Comparison of ENCODE assay signal across 23 cellular contexts in genomic region chr17:64087252-64088005, GRCh38. TPM values are rescaled to one million over a fixed set of nuclear protein-coding genes. Genes with fewer than 3 reads are reported as not detected.
DNase-seq lines count a peak whose midpoint lies in the region; TF ChIP-seq lines count a peak whose summit lies in the region.
"Had no signal": no experiment of that assay in that cellular context is flagged by ENCODE, and none has a peak within 500 bp of the region (broad histone marks: within the 10 kb centered on the region; RNA-seq: fewer than 3 reads in every experiment).

No MANE protein-coding gene starts in this region.

- TF ChIP-seq EP300 in suprapubic skin (IDR thresholded peaks at IDR 0.05), result no peak

- TF ChIP-seq CTCF in VCaP (conservative IDR thresholded peaks at IDR 0.05) (no peak), esophagus squamous epithelium (IDR thresholded peaks at IDR 0.05) (no peak), suprapubic skin (IDR thresholded peaks at IDR 0.05) (no peak)

- H3K4me3 Mint-ChIP-seq in activated CD4-positive, alpha-beta T cell treated with anti-CD3 and anti-CD28 coated beads, Interleukin-2, amount 10 ng/mL, durations not matched to agents 24 days and 14 days, result peak overlapping the region; percentile 47
- peak overlapping the region in 3 of 7 donors; percentile 36 to 71 (median 51) for H3K4me3 Mint-ChIP-seq in CD8-positive, alpha-beta memory T cell
- H3K4me3 Mint-ChIP-seq: mesothelial cell of epicardium, nephron had no signal

- intact Hi-C loops in activated CD4-positive, alpha-beta T cell treated with anti-CD3 and anti-CD28 coated beads, Interleukin-2, amount 10 ng/mL, durations not matched to agents 24 days and 14 days (cut with micrococcal nuclease), result no loop called here
- intact Hi-C loops in esophagus squamous epithelium (cut with DNase I), result no loop called here

- H3K27ac Mint-ChIP-seq in activated CD4-positive, alpha-beta T cell treated with anti-CD3 and anti-CD28 coated beads, Interleukin-2, amount 10 ng/mL, durations not matched to agents 24 days and 14 days, result peak overlapping the region; percentile 83
- H3K27ac Mint-ChIP-seq in CD8-positive, alpha-beta memory T cell, result peak overlapping the region; percentile 2 to 87 (median 68)
- H3K27ac Mint-ChIP-seq: mesothelial cell of epicardium, nephron had no signal

- H3K36me3 Mint-ChIP-seq in activated CD4-positive, alpha-beta T cell treated with anti-CD3 and anti-CD28 coated beads, Interleukin-2, amount 10 ng/mL, durations not matched to agents 24 days and 14 days (ENCODE audit: low read depth), result peaks cover 33% of the 10 kb centered on the region
- H3K36me3 Mint-ChIP-seq in CD8-positive, alpha-beta memory T cell, result peaks cover 4 to 22% (median 11%) of the 10 kb centered on the region in 3 donors
- H3K36me3 Mint-ChIP-seq: mesothelial cell of epicardium had no signal

- TF ChIP-seq POLR2A in esophagus squamous epithelium (IDR thresholded peaks at IDR 0.05), result no peak
- no peak for TF ChIP-seq POLR2A in suprapubic skin (IDR thresholded peaks at IDR 0.05)

- H3K9me3 Mint-ChIP-seq in activated CD4-positive, alpha-beta T cell treated with anti-CD3 and anti-CD28 coated beads, Interleukin-2, amount 10 ng/mL, durations not matched to agents 24 days and 14 days, result peaks cover 6% of the 10 kb centered on the region
- H3K9me3 Mint-ChIP-seq in CD8-positive, alpha-beta memory T cell, result no peaks in the 10 kb centered on the region
- H3K9me3 Mint-ChIP-seq: mesothelial cell of epicardium, nephron had no signal

- no peaks in the 10 kb centered on the region for H3K27me3 ChIP-seq in CD8-positive, alpha-beta memory T cell (ENCODE audit: insufficient read depth, low read length, poor library complexity, severe bottlenecking)
- H3K27me3 ChIP-seq in esophagus squamous epithelium, result no peaks in the 10 kb centered on the region
- no peaks in the 10 kb centered on the region for H3K27me3 ChIP-seq in suprapubic skin
- H3K27me3 ChIP-seq: BE2C, cardiac muscle cell, heart left ventricle had no signal

- peaks cover 75% of the 10 kb centered on the region for H3K4me1 ChIP-seq in CD8-positive, alpha-beta memory T cell (ENCODE audit: insufficient read depth, low read length)
- H3K4me1 ChIP-seq in esophagus squamous epithelium, result peaks cover 14 to 55% (median 22%) of the 10 kb centered on the region in 3 donors
- H3K4me1 ChIP-seq in suprapubic skin, result peaks cover 31% of the 10 kb centered on the region

- no peak overlapping the region for H3K4me3 ChIP-seq in CD8-positive, alpha-beta memory T cell (ENCODE audit: low read length)
- H3K4me3 ChIP-seq in esophagus squamous epithelium (no peak overlapping the region), suprapubic skin (no peak overlapping the region)
- H3K4me3 ChIP-seq: cardiac muscle cell, heart left ventricle had no signal

- no peaks in the 10 kb centered on the region for H3K9me3 ChIP-seq in CD8-positive, alpha-beta memory T cell (ENCODE audit: low read length)
- H3K9me3 ChIP-seq in esophagus squamous epithelium (no peaks in the 10 kb centered on the region), suprapubic skin (no peaks in the 10 kb centered on the region)
- H3K9me3 ChIP-seq: BE2C, heart left ventricle had no signal

- 81 to 84% methylated on average over 4 of the region's 4 CpGs for WGBS in esophagus squamous epithelium, 2 donors
- WGBS in suprapubic skin, result 99% methylated on average over 4 of the region's 4 CpGs

- peaks cover 48% of the 10 kb centered on the region for H3K4me1 Mint-ChIP-seq in activated CD4-positive, alpha-beta T cell treated with anti-CD3 and anti-CD28 coated beads, Interleukin-2, amount 10 ng/mL, durations not matched to agents 24 days and 14 days
- H3K4me1 Mint-ChIP-seq in CD8-positive, alpha-beta memory T cell, result peaks cover 48 to 53% (median 52%) of the 10 kb centered on the region in 3 donors

- CTCF ChIA-PET in CD8-positive, alpha-beta memory T cell (lab: Charles Lee), result interaction anchor here (1.4 kb wide), 1 partner anchor 63 kb away, joined by 4 read pairs; no protein-coding TSS in a partner anchor

- peak; percentile 64 for DNase-seq in activated CD4-positive, alpha-beta T cell treated with anti-CD3 and anti-CD28 coated beads, Interleukin-2, amount 10 ng/mL, durations not matched to agents 24 days and 14 days
- DNase-seq in activated CD4-positive, alpha-beta T cell treated with anti-CD3 and anti-CD28 coated beads, Interleukin-2, amount 50 U/mL, for 1 hour, result no peak
- no peak for DNase-seq in CD8-positive, alpha-beta memory T cell
- DNase-seq in esophagus squamous epithelium (lab: John Stamatoyannopoulos, UW), result no peak
- no peak for DNase-seq in suprapubic skin (ENCODE audit: low spot score in 2 of 2)
- no peak for DNase-seq in SKM-1 (lab: John Stamatoyannopoulos, UW; ENCODE audit: unreplicated experiment)
- no peak for DNase-seq in DMS 273 (lab: John Stamatoyannopoulos, UW; ENCODE audit: unreplicated experiment)
- DNase-seq: activated CD4-positive, CD25-positive, alpha-beta regulatory T cell treated with anti-CD3 and anti-CD28 coated beads, Interleukin-2, amount 50 U/mL, for 72 hours; activated CD8-positive, alpha-beta memory T cell treated with anti-CD3 and anti-CD28 coated beads, Interleukin-2, amount 50 U/mL, for 4 hours; activated gamma-delta T cell; BE2C; cortex of kidney; heart left ventricle; IMR-90; NCI-H1436; NCI-H524 treated with DMSO at 0.1 percent for 48 hours; right cardiac atrium had no signal

- H3K36me3 ChIP-seq in CD8-positive, alpha-beta memory T cell (ENCODE audit: insufficient read depth, low read length), result no peaks in the 10 kb centered on the region
- peaks cover 0 to 8% (median 0%) of the 10 kb centered on the region in 3 donors for H3K36me3 ChIP-seq in esophagus squamous epithelium
- no peaks in the 10 kb centered on the region for H3K36me3 ChIP-seq in suprapubic skin
- H3K36me3 ChIP-seq: BE2C, cardiac muscle cell had no signal

- no peaks in the 10 kb centered on the region for H3K27me3 Mint-ChIP-seq in activated CD4-positive, alpha-beta T cell treated with anti-CD3 and anti-CD28 coated beads, Interleukin-2, amount 10 ng/mL, durations not matched to agents 24 days and 14 days
- H3K27me3 Mint-ChIP-seq in CD8-positive, alpha-beta memory T cell, result no peaks in the 10 kb centered on the region

- H3K27ac ChIP-seq in CD8-positive, alpha-beta memory T cell (ENCODE audit: low read depth, low read length), result no peak overlapping the region
- H3K27ac ChIP-seq in VCaP, result peak overlapping the region; percentile 13; the same call in 1 of the 2 replicates
- H3K27ac ChIP-seq in esophagus squamous epithelium, result peak overlapping the region; percentile 26 to 53 (median 46)
- no peak overlapping the region for H3K27ac ChIP-seq in suprapubic skin
- H3K27ac ChIP-seq: cardiac muscle cell, heart left ventricle, parathyroid adenoma, RWPE1 had no signal

- POLR2A ChIA-PET in CD8-positive, alpha-beta memory T cell (lab: Charles Lee), result interaction anchor here (1.1 to 1.4 kb wide), 2 partner anchors 37 to 58 kb away, joined by 3 to 4 read pairs; no protein-coding TSS in a partner anchor

RNA-seq across cellular contexts. Expression of gene ERN1, which starts 42.5 kb away (rescaled TPM):
- total RNA-seq in activated CD4-positive, alpha-beta T cell treated with anti-CD3 and anti-CD28 coated beads, Interleukin-2, amount 10 ng/mL, durations not matched to agents 24 days and 14 days, result 41.3 and 52.1 TPM in 2 replicates
- total RNA-seq in CD8-positive, alpha-beta memory T cell, result 10 to 100 TPM; 24.7 to 25.5 TPM
- 92.1 TPM for polyA plus RNA-seq in CD8-positive, alpha-beta memory T cell
- total RNA-seq in esophagus squamous epithelium (10 to 100 TPM in 3 of 4 donors, 1 to 10 TPM in 1; 9.2 to 19.1 (median 15.1) TPM), suprapubic skin (10 to 100 TPM; 21.2 to 41.1 (median 35.1) TPM)

Comparison
In these comparisons a context has a peak if more than half of its experiments do, and no peak if none do; other contexts are left out.
1. H3K27ac ChIP-seq: peak in VCaP (single experiment) and esophagus squamous epithelium (4 of 4); none in CD8-positive, alpha-beta memory T cell (single experiment) and suprapubic skin (single experiment).